18 cellular contexts compared by ENCODE assay signal in the genomic region with DNA sequence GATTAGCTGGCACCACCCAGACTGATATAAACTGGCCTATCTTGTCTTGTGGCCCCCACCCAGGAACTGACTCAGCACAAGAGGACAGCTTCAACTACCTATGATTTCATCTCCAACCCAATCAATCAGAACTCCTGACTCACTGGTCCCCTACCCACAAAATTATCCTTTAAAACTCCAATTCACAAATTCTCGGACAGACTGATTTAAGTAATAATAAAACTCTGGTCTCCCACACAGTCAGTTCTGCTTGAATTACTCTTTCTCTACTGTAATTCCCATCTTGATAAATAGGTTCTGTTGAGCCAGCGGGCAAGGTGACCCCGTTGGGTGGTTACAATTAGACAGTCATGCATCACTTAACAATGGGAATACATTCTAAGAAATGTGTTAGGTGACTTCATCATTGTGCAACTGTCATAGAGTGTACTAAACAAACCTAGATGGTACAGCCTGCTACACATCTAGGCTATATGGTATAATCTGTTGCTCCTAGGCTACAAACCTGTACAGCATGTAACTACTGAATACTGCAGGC. TPM values are rescaled to one million over a fixed set of nuclear protein-coding genes. Genes with fewer than 3 reads are reported as not detected.
DNase-seq lines count a peak whose midpoint lies in the region; ATAC-seq and TF ChIP-seq lines count a peak whose summit lies in the region.
"Had no signal": no experiment of that assay in that cellular context is flagged by ENCODE, and none has a peak within 500 bp of the region (broad histone marks: within the 10 kb centered on the region; RNA-seq: fewer than 3 reads in every experiment).

No MANE protein-coding gene starts in this region.

- H3K4me3 ChIP-seq in ACC112 (ENCODE audit: low read depth, low read length) (peak overlapping the region; percentile 1; the same call in 1 of the 2 replicates), brain microvascular endothelial cell (ENCODE audit: low read depth, low read length) (no peak overlapping the region), mesenchymal stem cell (ENCODE audit: insufficient read depth in 1 of 2, low read depth in 1 of 2, low read length in 2 of 2) (peak overlapping the region in 1 of 2 experiments; percentile 13), stomach (no peak overlapping the region)
- H3K4me3 ChIP-seq: PC-9, right lobe of liver, thoracic aorta had no signal

- no peak overlapping the region for H4K91ac ChIP-seq in mesenchymal stem cell (ENCODE audit: low read length)

- no peak overlapping the region for H2AK5ac ChIP-seq in mesenchymal stem cell (ENCODE audit: low read length, severe bottlenecking)

- TF ChIP-seq EP300 in stomach (IDR thresholded peaks at IDR 0.05) = no peak

- 66% methylated on average over 3 of the region's 3 CpGs for WGBS in mesenchymal stem cell
- 82 to 95% (median 91%) methylated on average over 3 of the region's 3 CpGs for WGBS in stomach, 5 donors

- no peak overlapping the region for H2BK120ac ChIP-seq in mesenchymal stem cell (ENCODE audit: low read depth, low read length)

- H3K14ac ChIP-seq in mesenchymal stem cell (ENCODE audit: low read length in 2 of 2) = no peak overlapping the region

- H2AFZ ChIP-seq in ACC112 (ENCODE audit: low read length, unreplicated experiment) (no peak overlapping the region), mesenchymal stem cell (ENCODE audit: low read depth, low read length) (no peak overlapping the region)
- H2AFZ ChIP-seq: PC-9 had no signal

- H3K4ac ChIP-seq in mesenchymal stem cell (ENCODE audit: low read depth in 1 of 2, low read length in 2 of 2) = no peak overlapping the region

- intact Hi-C loops in stomach (cut with DNase I; ENCODE audit: low total_unique reads) = no loop called here

- TF ChIP-seq CTCF in brain microvascular endothelial cell (IDR thresholded peaks at IDR 0.05; ENCODE audit: low read depth, low read length, missing control alignments) = no peak
- no peak for TF ChIP-seq CTCF in stomach (IDR thresholded peaks at IDR 0.05)

- no peak overlapping the region for H3K23ac ChIP-seq in mesenchymal stem cell (ENCODE audit: low read length in 2 of 2)

- peak; percentile 18 for DNase-seq in HK-2 (ENCODE audit: unreplicated experiment)
- DNase-seq in brain microvascular endothelial cell = peak; percentile 27
- DNase-seq in mesenchymal stem cell = peak; percentile 27
- no peak for DNase-seq in mucosa of gallbladder (ENCODE audit: low spot score)
- no peak for DNase-seq in stomach
- DNase-seq in stimulated activated CD4-positive, alpha-beta T cell treated with anti-CD3 and anti-CD28 coated beads, Interleukin-15, amount 100 ng/mL, for 24 hours = no peak
- DNase-seq: activated CD4-positive, alpha-beta T cell treated with anti-CD3 and anti-CD28 coated beads for 4 hours; activated T-cell treated with anti-CD3 and anti-CD28 coated beads, Interleukin-2, amount 50 U/mL, for 72 hours; left cardiac atrium; natural killer cell; NCI-H1417 treated with DMSO at 0.1 percent for 48 hours; NCI-H510A; PC-9; right lobe of liver; T-helper 17 cell had no signal

- in situ Hi-C loops in brain microvascular endothelial cell (cut with HindIII; ENCODE audit: low pct_ligation_motif_present, low sequenced_read_pairs) = no loop called here

- H2BK12ac ChIP-seq in mesenchymal stem cell (ENCODE audit: low read length in 2 of 2) = no peak overlapping the region

- no peak overlapping the region for H2BK5ac ChIP-seq in mesenchymal stem cell (ENCODE audit: low read depth, low read length, poor library complexity, severe bottlenecking)

- no peak overlapping the region for H2BK15ac ChIP-seq in mesenchymal stem cell (ENCODE audit: low read depth, poor library complexity, severe bottlenecking)

- H4K8ac ChIP-seq in mesenchymal stem cell (ENCODE audit: low read length) = no peak overlapping the region

- no peak overlapping the region for H3K4me2 ChIP-seq in mesenchymal stem cell (ENCODE audit: low read length, poor library complexity, severe bottlenecking)
- H3K4me2 ChIP-seq: PC-9 had no signal

- no peaks in the 10 kb centered on the region for H3K79me1 ChIP-seq in mesenchymal stem cell (replicated peaks; ENCODE audit: low read length, poor library complexity, severe bottlenecking)

- H3K18ac ChIP-seq in mesenchymal stem cell (ENCODE audit: low read depth in 1 of 2, low read length in 2 of 2) = no peak overlapping the region

- H3K27me3 ChIP-seq in ACC112 (ENCODE audit: insufficient read depth, low read length) = no peaks in the 10 kb centered on the region
- no peaks in the 10 kb centered on the region for H3K27me3 ChIP-seq in brain microvascular endothelial cell (replicated peaks)
- no peaks in the 10 kb centered on the region for H3K27me3 ChIP-seq in mesenchymal stem cell (ENCODE audit: control insufficient read depth in 1 of 2, insufficient read depth in 1 of 2, low read length in 2 of 2)
- no peaks in the 10 kb centered on the region for H3K27me3 ChIP-seq in stomach
- H3K27me3 ChIP-seq: right lobe of liver had no signal

- peaks cover 8% of the 10 kb centered on the region; the same call in 1 of the 2 replicates for H3K36me3 ChIP-seq in ACC112 (ENCODE audit: insufficient read depth, low read length)
- no peaks in the 10 kb centered on the region for H3K36me3 ChIP-seq in brain microvascular endothelial cell (replicated peaks)
- H3K36me3 ChIP-seq in mesenchymal stem cell (ENCODE audit: control insufficient read depth in 1 of 2, insufficient read depth in 2 of 2, low read depth in 1 of 2, low read length in 2 of 2) = peaks cover 0 to 5% of the 10 kb centered on the region in 2 experiments
- peaks cover 0 to 3% (median 0%) of the 10 kb centered on the region in 4 donors for H3K36me3 ChIP-seq in stomach
- H3K36me3 ChIP-seq: right lobe of liver, thoracic aorta had no signal

- H3K79me2 ChIP-seq in ACC112 (ENCODE audit: control insufficient read depth, insufficient read depth, low read length, unreplicated experiment) = peaks cover 78% of the 10 kb centered on the region

- H3K9me3 ChIP-seq in mesenchymal stem cell (ENCODE audit: control insufficient read depth, low read length) = no peaks in the 10 kb centered on the region
- H3K9me3 ChIP-seq in stomach = no peaks in the 10 kb centered on the region
- H3K9me3 ChIP-seq: right lobe of liver, thoracic aorta had no signal

- H3K27ac ChIP-seq in ACC112 (ENCODE audit: low read depth, low read length) (peak overlapping the region; percentile 9), brain microvascular endothelial cell (no peak overlapping the region), mesenchymal stem cell (ENCODE audit: low read length, poor library complexity, severe bottlenecking) (no peak overlapping the region), stomach (no peak overlapping the region)
- H3K27ac ChIP-seq: PC-9, right lobe of liver, thoracic aorta had no signal

- H3K4me1 ChIP-seq in ACC112 (ENCODE audit: control insufficient read depth, insufficient read depth, low read length, unreplicated experiment) (peaks cover 29% of the 10 kb centered on the region), mesenchymal stem cell (ENCODE audit: control insufficient read depth, insufficient read depth, low read depth, low read length) (peaks cover 7% of the 10 kb centered on the region), stomach (peaks cover 0 to 56% (median 26%) of the 10 kb centered on the region in 4 donors)

- H3K9ac ChIP-seq in mesenchymal stem cell (ENCODE audit: low read length) = peak overlapping the region; percentile 51

- ATAC-seq in GM21528 (IDR thresholded peaks at IDR 0.05; ENCODE audit: low FRiP score, unreplicated experiment) = no peak
- ATAC-seq: natural killer cell, T-helper 17 cell had no signal

- TF ChIP-seq POLR2A in stomach (IDR thresholded peaks at IDR 0.05) = no peak

RNA-seq across cellular contexts. Expression of gene MAP4, which starts 48.1 kb away (rescaled TPM):
- 188 TPM for polyA plus RNA-seq in mesenchymal stem cell (2013, experiment 1 of 2)
- polyA plus RNA-seq in mesenchymal stem cell (2013, experiment 2 of 2) = 181 TPM
- 228 TPM for total RNA-seq in mucosa of gallbladder
- total RNA-seq in stomach = 100 to 1,000 TPM in 3 of 5 donors, 10 to 100 TPM in 2; 31.0 to 146 (median 105) TPM
- polyA plus RNA-seq in stomach = 10 to 100 TPM; 44.3 to 98.5 (median 75.5) TPM

Comparison
In these comparisons a context has a peak if more than half of its experiments do, and no peak if none do; other contexts are left out.
1. DNase-seq: peak in HK-2 (single experiment), brain microvascular endothelial cell (single experiment) and mesenchymal stem cell (single experiment); none in mucosa of gallbladder (single experiment), stomach (single experiment) and stimulated activated CD4-positive, alpha-beta T cell treated with anti-CD3 and anti-CD28 coated beads, Interleukin-15, amount 100 ng/mL, for 24 hours (single experiment).